8 cellular contexts compared by ENCODE assay signal in genomic region chr1:55277377-55278130, GRCh38.
DNase-seq lines count a peak whose midpoint lies in the region; ATAC-seq, FAIRE-seq and TF ChIP-seq lines count a peak whose summit lies in the region.

No MANE protein-coding gene starts in this region.

- H3K27me3 ChIP-seq in BJ (ENCODE audit: control insufficient read depth, insufficient read depth, low read length), result no peaks in the 10 kb centered on the region
- H3K27me3 ChIP-seq in dorsolateral prefrontal cortex, result no peaks in the 10 kb centered on the region

- H3K4me3 ChIP-seq in BJ (ENCODE audit: low read depth, low read length) (no peak overlapping the region), dorsolateral prefrontal cortex (no peak overlapping the region)

- H3K27ac ChIP-seq in dorsolateral prefrontal cortex, result peak overlapping the region in 1 of 59 donors; percentile 29

- ATAC-seq in HG03442 (IDR thresholded peaks at IDR 0.05; ENCODE audit: unreplicated experiment), result peak; percentile 90

- intact Hi-C loops in dorsolateral prefrontal cortex (cut with DNase I), result loop anchor here (1.0 to 5.0 kb wide), 4 partner anchors 65 to 137 kb away; no protein-coding TSS in a partner anchor

- peak; percentile 87 for TF ChIP-seq CTCF in BJ (IDR thresholded peaks at IDR 0.05; ENCODE audit: insufficient read depth, low read depth, low read length)
- TF ChIP-seq CTCF in dorsolateral prefrontal cortex (IDR thresholded peaks at IDR 0.05 in 54 of 56, conservative IDR thresholded peaks at IDR 0.05 in 2 of 56; ENCODE audit: low read depth in 1 of 56, partially characterized antibody in 56 of 56), result peak; percentile 69 to 96 (median 88)

- POLR2A ChIA-PET in BJ (lab: Charles Lee), result no interaction called here

- H3K36me3 ChIP-seq in BJ (ENCODE audit: control insufficient read depth, insufficient read depth, low read length), result no peaks in the 10 kb centered on the region

- CTCF ChIA-PET in BJ (lab: Yijun Ruan, JAX), result interaction anchor here (0.6 to 5.5 kb wide), 28 partner anchors 10 to 1543 kb away, joined by 3 to 131 read pairs (median 4); no protein-coding TSS in a partner anchor

- no peak for DNase-seq in BJ (ENCODE audit: low read depth)
- peak; percentile 41 for DNase-seq in GM19239 (ENCODE audit: insufficient read length, low spot score)
- peak; percentile 82 for DNase-seq in NCI-H510A treated with DMSO at 0.1 percent for 48 hours (lab: John Stamatoyannopoulos, UW)
- peak; percentile 63 to 74 for DNase-seq in activated CD4-positive, alpha-beta T cell treated with anti-CD3 and anti-CD28 coated beads, Interleukin-2, amount 50 U/mL, for 24 hours (ENCODE audit: low read depth in 1 of 2, low spot score in 1 of 2)
- DNase-seq in dorsolateral prefrontal cortex, result peak; percentile 74 to 87 (median 82)
- peak; percentile 89 for DNase-seq in medulla oblongata (ENCODE audit: extremely low spot score)
- peak; percentile 51 to 65 for DNase-seq in stimulated activated CD8-positive, alpha-beta memory T cell treated with anti-CD3 and anti-CD28 coated beads, Interleukin-15, amount 100 ng/mL, for 4 hours (ENCODE audit: low read depth in 2 of 2)

- FAIRE-seq in GM19239 (lab: Jason Lieb, UNC), result peak; percentile 77
